In the genomic region with DNA sequence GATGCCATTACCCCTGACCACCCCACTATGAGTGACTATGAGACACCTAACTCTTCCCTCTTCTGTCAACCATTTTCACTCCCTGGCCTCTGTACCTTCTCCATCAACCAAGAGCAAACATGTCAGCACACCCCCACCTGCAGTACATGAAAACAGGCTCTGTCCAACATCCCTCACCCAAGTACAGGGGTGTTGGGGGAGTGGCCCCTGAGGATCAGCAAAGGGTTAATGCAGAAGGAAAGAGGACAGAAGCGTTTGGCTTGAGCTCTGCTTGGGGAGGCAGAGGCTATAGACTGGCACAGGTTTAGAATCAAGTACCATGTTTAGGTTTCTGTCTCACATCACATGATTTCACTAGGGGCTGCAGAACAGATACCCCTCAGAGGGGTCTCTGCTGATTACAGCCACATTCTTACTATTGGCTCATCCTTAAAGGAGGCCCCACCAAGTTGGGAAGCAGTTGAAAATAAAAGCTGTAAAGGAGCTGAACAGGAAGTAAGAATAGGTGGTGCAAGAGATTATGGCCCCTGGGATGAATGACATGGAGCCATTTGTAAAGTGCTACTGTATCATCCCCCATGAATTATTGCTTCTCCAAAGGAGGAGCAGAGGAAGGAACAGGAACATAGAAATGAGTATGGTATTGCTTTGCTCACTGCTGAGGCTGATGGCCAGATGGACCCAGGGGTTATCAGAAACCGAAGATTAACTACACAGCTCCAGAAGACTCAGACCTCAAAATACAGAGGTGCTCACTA, we compare ENCODE assay signal across 18 cellular contexts. TPM values are rescaled to one million over a fixed set of nuclear protein-coding genes. Genes with fewer than 3 reads are reported as not detected.
DNase-seq lines count a peak whose midpoint lies in the region; ATAC-seq and TF ChIP-seq lines count a peak whose summit lies in the region.
"Had no signal": no experiment of that assay in that cellular context is flagged by ENCODE, and none has a peak within 500 bp of the region (broad histone marks: within the 10 kb centered on the region; RNA-seq: fewer than 3 reads in every experiment).

No MANE protein-coding gene starts in this region.

- H3K9me3 ChIP-seq in thyroid gland = no peaks in the 10 kb centered on the region
- H3K9me3 ChIP-seq: ovary, spleen, tibial nerve had no signal

- peaks cover 43 to 47% of the 10 kb centered on the region in 2 donors for H3K36me3 ChIP-seq in thyroid gland
- H3K36me3 ChIP-seq: ovary had no signal

- no peak for TF ChIP-seq CTCF in HFFc6 (IDR thresholded peaks at IDR 0.05)
- no peak for TF ChIP-seq CTCF in activated B cell treated with CpG ODN at 0.5 μM for 24 hours (IDR thresholded peaks at IDR 0.05)
- no peak for TF ChIP-seq CTCF in mesothelial cell of epicardium (IDR thresholded peaks at IDR 0.05; ENCODE audit: unreplicated experiment)
- TF ChIP-seq CTCF in thyroid gland (IDR thresholded peaks at IDR 0.05) = no peak

- DNase-seq in NCI-H82 (lab: John Stamatoyannopoulos, UW) (peak; percentile 47), NCI-H82 treated with DMSO at 0.1 percent for 48 hours (lab: John Stamatoyannopoulos, UW; ENCODE audit: unreplicated experiment) (no peak), HFFc6 (no peak), activated B cell treated with CpG ODN at 0.5 μM for 24 hours (no peak), mesothelial cell of epicardium (ENCODE audit: low spot score in 2 of 2, unreplicated experiment in 2 of 2) (no peak), cardiac septum (ENCODE audit: low spot score) (no peak), thyroid gland (no peak)
- DNase-seq: Calu3, dermis blood vessel endothelial cell, NCI-H1092 treated with DMSO at 0.1 percent for 48 hours, NCI-H226, spleen had no signal

- POLR2A ChIA-PET in activated B cell treated with CpG ODN at 0.5 μM for 24 hours (lab: Charles Lee) = interaction anchor here (0.5 to 4.6 kb wide), 2 partner anchors 22 to 26 kb away, joined by 3 to 29 read pairs; no protein-coding TSS in a partner anchor

- no peaks in the 10 kb centered on the region for H3K27me3 ChIP-seq in thyroid gland
- H3K27me3 ChIP-seq: ovary, spleen, tibial nerve had no signal

- H3K27me3 Mint-ChIP-seq in HFFc6 (ENCODE audit: insufficient read depth) = no peaks in the 10 kb centered on the region; the same call in 1 of the 2 replicates
- no peaks in the 10 kb centered on the region for H3K27me3 Mint-ChIP-seq in activated B cell treated with CpG ODN at 0.5 μM for 24 hours
- no peaks in the 10 kb centered on the region for H3K27me3 Mint-ChIP-seq in mesothelial cell of epicardium (ENCODE audit: low read depth)

- H3K36me3 Mint-ChIP-seq in HFFc6 (ENCODE audit: low read depth) (peaks cover 27% of the 10 kb centered on the region), activated B cell treated with CpG ODN at 0.5 μM for 24 hours (ENCODE audit: low read depth) (peaks cover 69% of the 10 kb centered on the region), mesothelial cell of epicardium (peaks cover 14% of the 10 kb centered on the region)

- H3K4me3 Mint-ChIP-seq in HFFc6 (0 out of 2 replicates have a peak overlapping the region, but pooled peaks have one; percentile 3), activated B cell treated with CpG ODN at 0.5 μM for 24 hours (no peak overlapping the region), mesothelial cell of epicardium (no peak overlapping the region)

- no peak for TF ChIP-seq POLR2A in thyroid gland (IDR thresholded peaks at IDR 0.05)

- intact Hi-C loops in activated B cell treated with CpG ODN at 0.5 μM for 24 hours (cut with micrococcal nuclease) = loop anchor here (2.0 kb wide), 1 partner anchor 127 kb away; no protein-coding TSS in a partner anchor
- intact Hi-C loops in cardiac septum (cut with DNase I) = loop anchor here (5.0 to 10.0 kb wide), 2 partner anchors 182 to 355 kb away; a partner anchor contains a TSS
- intact Hi-C loops in thyroid gland (cut with DNase I) = loop anchor here (5.0 to 10.0 kb wide), 2 partner anchors 97 to 185 kb away; a partner anchor contains a TSS

- ATAC-seq in activated B cell treated with CpG ODN at 0.5 μM for 24 hours (ENCODE audit: low read depth) (no peak), GM18502 (IDR thresholded peaks at IDR 0.05; ENCODE audit: poor library complexity, unreplicated experiment) (no peak)
- ATAC-seq: HCT116, Panc1 had no signal

- no peak overlapping the region for H3K4me3 ChIP-seq in thyroid gland (replicated peaks in 1 of 3)
- H3K4me3 ChIP-seq: lung, ovary, spleen, tibial nerve had no signal

- 53 to 58% methylated on average over 2 of the region's 2 CpGs for WGBS in thyroid gland, 2 donors

- H3K9me3 Mint-ChIP-seq in HFFc6 = no peaks in the 10 kb centered on the region
- no peaks in the 10 kb centered on the region for H3K9me3 Mint-ChIP-seq in activated B cell treated with CpG ODN at 0.5 μM for 24 hours
- H3K9me3 Mint-ChIP-seq in mesothelial cell of epicardium = no peaks in the 10 kb centered on the region

- CTCF ChIA-PET in activated B cell treated with CpG ODN at 0.5 μM for 24 hours (lab: Charles Lee) = interaction anchor here (1.2 to 3.6 kb wide), 2 partner anchors 29 to 184 kb away, joined by 4 to 32 read pairs; a partner anchor contains a TSS

- H3K27ac Mint-ChIP-seq in HFFc6 (peak overlapping the region; percentile 47), activated B cell treated with CpG ODN at 0.5 μM for 24 hours (peak overlapping the region; percentile 59), mesothelial cell of epicardium (peak overlapping the region; percentile 76)

- H3K27ac ChIP-seq in thyroid gland = no peak overlapping the region
- H3K27ac ChIP-seq: ovary, tibial nerve had no signal

- H3K4me1 Mint-ChIP-seq in HFFc6 (ENCODE audit: low read depth) (peaks cover 38% of the 10 kb centered on the region), activated B cell treated with CpG ODN at 0.5 μM for 24 hours (peaks cover 38% of the 10 kb centered on the region), mesothelial cell of epicardium (peaks cover 26% of the 10 kb centered on the region)

- peaks cover 10 to 13% of the 10 kb centered on the region in 2 donors for H3K4me1 ChIP-seq in thyroid gland

RNA-seq across cellular contexts. Expression of a gene that starts 2.4 kb away (rescaled TPM):
- 10 to 100 TPM in 5 of 6 experiments, 1 to 10 TPM in 1; 7.3 to 18.2 (median 16.0) TPM for total RNA-seq in HFFc6 (2021; fragmentation: NEBNext Ultra II Directional; extraction: Animal tissue kit (Norgen Biotek cat#: 25700))
- total RNA-seq in activated B cell treated with CpG ODN at 0.5 μM for 24 hours (9.0 and 10.8 TPM in 2 replicates), mesothelial cell of epicardium (8.3 to 9.8 TPM (median 9.7 TPM) in 3 replicates), cardiac septum (1.8 TPM), thyroid gland (1 to 10 TPM; 1.4 to 5.8 (median 4.5) TPM)

RNA-seq across cellular contexts. Expression of a gene that starts 13.1 kb away (rescaled TPM):
- 10 to 100 TPM; 40.7 to 48.3 (median 47.0) TPM for total RNA-seq in HFFc6 (2021; fragmentation: NEBNext Ultra II Directional; extraction: Animal tissue kit (Norgen Biotek cat#: 25700))
- total RNA-seq in activated B cell treated with CpG ODN at 0.5 μM for 24 hours (53.4 and 59.7 TPM in 2 replicates), mesothelial cell of epicardium (26.1 to 27.8 TPM (median 27.0 TPM) in 3 replicates), cardiac septum (43.1 TPM), thyroid gland (10 to 100 TPM; 47.0 to 62.8 (median 52.9) TPM)

RNA-seq across cellular contexts. Expression of a gene that starts 18.0 kb away (rescaled TPM):
- 10 to 100 TPM; 64.6 to 77.6 (median 71.1) TPM for total RNA-seq in HFFc6 (2021; fragmentation: NEBNext Ultra II Directional; extraction: Animal tissue kit (Norgen Biotek cat#: 25700))
- total RNA-seq in activated B cell treated with CpG ODN at 0.5 μM for 24 hours = 82.4 and 94.9 TPM in 2 replicates
- 60.7 to 62.0 TPM (median 61.4 TPM) in 3 replicates for total RNA-seq in mesothelial cell of epicardium
- 33.4 TPM for total RNA-seq in cardiac septum
- 10 to 100 TPM; 32.7 to 60.9 (median 48.7) TPM for total RNA-seq in thyroid gland

RNA-seq across cellular contexts. Expression of a gene that starts 27.2 kb away (rescaled TPM):
- 1 to 10 TPM in 4 of 6 experiments, under 1 TPM in 2; 0.66 to 1.5 (median 1.1) TPM for total RNA-seq in HFFc6 (2021; fragmentation: NEBNext Ultra II Directional; extraction: Animal tissue kit (Norgen Biotek cat#: 25700))
- total RNA-seq in activated B cell treated with CpG ODN at 0.5 μM for 24 hours (0.86 and 1.2 TPM in 2 replicates), mesothelial cell of epicardium (1.6 to 3.0 TPM (median 2.2 TPM) in 3 replicates), cardiac septum (0.83 TPM), thyroid gland (1 to 10 TPM in 2 of 4 donors, under 1 TPM in 2; 0.21 to 4.1 (median 1.3) TPM)

RNA-seq across cellular contexts. Expression of a gene that starts 29.2 kb away (rescaled TPM):
- 10 to 100 TPM; 42.5 to 61.1 (median 48.9) TPM for total RNA-seq in HFFc6 (2021; fragmentation: NEBNext Ultra II Directional; extraction: Animal tissue kit (Norgen Biotek cat#: 25700))
- total RNA-seq in activated B cell treated with CpG ODN at 0.5 μM for 24 hours (60.0 and 63.5 TPM in 2 replicates), mesothelial cell of epicardium (77.7 to 79.1 TPM (median 77.8 TPM) in 3 replicates), cardiac septum (21.3 TPM), thyroid gland (10 to 100 TPM; 61.9 to 74.4 (median 72.1) TPM)
